ENCODE assay signal across 1 cellular context in genomic region chr1:119338757-119339156, GRCh38.
TF ChIP-seq lines count a peak whose summit lies in the region.

No MANE protein-coding gene starts in this region.

TF ChIP-seq in HepG2, 621 proteins besides CTCF, POLR2A, EP300 and RAD21 (continued from another document and continues in another):
- TF ChIP-seq TIGD3 (CRISPR knock-in tag; IDR thresholded peaks at IDR 0.05; ENCODE audit: borderline replicate concordance) (no peak), HHEX (CRISPR knock-in tag; IDR thresholded peaks at IDR 0.05) (no peak), ZNF597 (CRISPR knock-in tag; IDR thresholded peaks at IDR 0.05) (no peak), SKI (IDR thresholded peaks at IDR 0.05; ENCODE audit: partially characterized antibody) (no peak), SMAD1 (CRISPR knock-in tag; IDR thresholded peaks at IDR 0.05; ENCODE audit: borderline replicate concordance, low read depth) (no peak), NFE2 (CRISPR knock-in tag; IDR thresholded peaks at IDR 0.05) (no peak), ZMYM2 (CRISPR knock-in tag; IDR thresholded peaks at IDR 0.05) (no peak), ZNF569 (CRISPR knock-in tag; IDR thresholded peaks at IDR 0.05; ENCODE audit: borderline replicate concordance) (no peak), ZNF276 (CRISPR knock-in tag; IDR thresholded peaks at IDR 0.05; ENCODE audit: low read depth) (no peak), RARA (CRISPR knock-in tag; IDR thresholded peaks at IDR 0.05) (peak; percentile 57; the same call in 1 of the 2 replicates), KDM3A (CRISPR knock-in tag; IDR thresholded peaks at IDR 0.05; ENCODE audit: low read depth) (no peak), PPARG (CRISPR knock-in tag; conservative IDR thresholded peaks at IDR 0.05) (peak; percentile 93), AHDC1 (CRISPR knock-in tag; IDR thresholded peaks at IDR 0.05; ENCODE audit: borderline replicate concordance) (no peak), NR2F6 (IDR thresholded peaks at IDR 0.05) (peak; percentile 42), NR2F6 (CRISPR knock-in tag; IDR thresholded peaks at IDR 0.05) (peak; percentile 23; the same call in 1 of the 2 replicates), PCBP2 (optimal IDR thresholded peaks at IDR 0.05; ENCODE audit: low read depth, low read length, poor library complexity, severe bottlenecking) (no peak), ZBTB33 (CRISPR knock-in tag; IDR thresholded peaks at IDR 0.05) (peak; percentile 68), ZBTB43 (CRISPR knock-in tag; conservative IDR thresholded peaks at IDR 0.05) (no peak), ZC3H13 (CRISPR knock-in tag; IDR thresholded peaks at IDR 0.05) (no peak), HNF4A (CRISPR knock-in tag; IDR thresholded peaks at IDR 0.05) (peak; percentile 81), PCBP1 (IDR thresholded peaks at IDR 0.05; ENCODE audit: borderline replicate concordance, low read depth, low read length) (no peak), ZBTB42 (CRISPR knock-in tag; IDR thresholded peaks at IDR 0.05) (no peak), MATR3 (CRISPR knock-in tag; IDR thresholded peaks at IDR 0.05) (no peak), ZNF709 (CRISPR knock-in tag; IDR thresholded peaks at IDR 0.05) (no peak), NFYB (CRISPR knock-in tag; IDR thresholded peaks at IDR 0.05) (no peak), KDM1A (CRISPR knock-in tag; IDR thresholded peaks at IDR 0.05) (no peak), PAXIP1 (CRISPR knock-in tag; conservative IDR thresholded peaks at IDR 0.05) (peak; percentile 63; the same call in 1 of the 2 replicates), BCL6 (CRISPR knock-in tag; IDR thresholded peaks at IDR 0.05) (peak; percentile 47), ARID5B (CRISPR knock-in tag; IDR thresholded peaks at IDR 0.05) (peak; percentile 62), ZBTB26 (CRISPR knock-in tag; IDR thresholded peaks at IDR 0.05; ENCODE audit: borderline replicate concordance) (no peak), GATAD2A (CRISPR knock-in tag; IDR thresholded peaks at IDR 0.05) (peak; percentile 61; the same call in 1 of the 2 replicates), ZMYM4 (CRISPR knock-in tag; IDR thresholded peaks at IDR 0.05) (peak; percentile 58), FOXJ3 (CRISPR knock-in tag; IDR thresholded peaks at IDR 0.05; ENCODE audit: borderline replicate concordance) (no peak), ZNF878 (CRISPR knock-in tag; IDR thresholded peaks at IDR 0.05) (no peak), NCOA1 (CRISPR knock-in tag; IDR thresholded peaks at IDR 0.05) (no peak), NCOA2 (CRISPR knock-in tag; IDR thresholded peaks at IDR 0.05) (peak; percentile 44; the same call in 1 of the 2 replicates)
